ENCODE assay signal across 22 cellular contexts in the genomic region with DNA sequence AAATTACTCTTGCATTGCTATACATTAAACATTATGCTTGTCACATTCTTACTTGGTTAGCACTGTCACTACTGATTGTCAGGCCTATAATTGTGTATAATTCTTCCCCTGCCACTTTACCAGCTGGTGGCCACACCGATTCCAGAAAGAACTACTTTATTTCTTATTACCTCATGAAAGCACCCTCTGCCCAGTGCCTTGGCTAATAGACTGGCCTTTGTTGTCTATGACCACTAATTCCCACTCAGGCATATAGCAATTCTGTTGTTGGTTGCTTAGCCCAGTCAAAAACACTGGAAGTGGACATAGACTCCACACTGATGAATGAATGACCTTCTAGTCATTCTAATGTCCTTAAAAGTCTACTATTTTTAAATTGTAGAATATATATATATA. TPM values are rescaled to one million over a fixed set of nuclear protein-coding genes. Genes with fewer than 3 reads are reported as not detected.
DNase-seq lines count a peak whose midpoint lies in the region; ATAC-seq, FAIRE-seq and TF ChIP-seq lines count a peak whose summit lies in the region.
"Had no signal": no experiment of that assay in that cellular context is flagged by ENCODE, and none has a peak within 500 bp of the region (broad histone marks: within the 10 kb centered on the region; RNA-seq: fewer than 3 reads in every experiment).

No MANE protein-coding gene starts in this region.

- H3K4me3 Mint-ChIP-seq in CD4-positive, alpha-beta T cell, result no peak overlapping the region

- no peak overlapping the region for H2AFZ ChIP-seq in OCI-LY3 (ENCODE audit: low read depth, low read length)
- H2AFZ ChIP-seq in GM12878 (ENCODE audit: control insufficient read depth, low read depth, low read length), result no peak overlapping the region

- WGBS in GM12878 (ENCODE audit: insufficient coverage, insufficient replicate concordance, low lambda C conversion rate, missing lambda C conversion rate), result 0% methylated on average over 1 of the region's 1 CpG

- BruUV-seq in GM12878 (replicated peaks; lab: Mats Ljungman, UMichigan), result no TSS peak

- SMC1A ChIA-PET in GM12878 (lab: Charles Lee; ENCODE audit: uncharacterized antibody, unreplicated experiment), result interaction anchor here (0.8 to 19.6 kb wide), 4 partner anchors 9 to 150 kb away, joined by 3 to 426 read pairs (median 9); no protein-coding TSS in a partner anchor

- H3K9ac ChIP-seq in OCI-LY3 (ENCODE audit: low read length), result peak overlapping the region; percentile 100
- peak overlapping the region; percentile 58 for H3K9ac ChIP-seq in GM12878 (ENCODE audit: control insufficient read depth, insufficient read depth, low read length)

- no peak for TF ChIP-seq RAD21 in GM12878 (IDR thresholded peaks at IDR 0.05; ENCODE audit: insufficient read depth, low read depth, low read length)

- peak; percentile 66; the same call in 1 of the 2 replicates for TF ChIP-seq POLR2A in GM12878 (IDR thresholded peaks at IDR 0.05; ENCODE audit: low read depth, low read length)

- H3K36me3 ChIP-seq in OCI-LY3 (replicated peaks; ENCODE audit: low read depth, low read length) (peaks cover 67% of the 10 kb centered on the region), GM12878 (ENCODE audit: control insufficient read depth in 2 of 2, insufficient read depth in 2 of 2, low read length in 1 of 2) (peaks cover 5 to 34% of the 10 kb centered on the region in 2 experiments)
- H3K36me3 ChIP-seq: ovary, Peyer's patch had no signal

- no peak for ATAC-seq in CD4-positive, alpha-beta T cell (ENCODE audit: poor library complexity)
- ATAC-seq in GM12878, result peak; percentile 0
- ATAC-seq: gastrocnemius medialis; naive thymus-derived CD4-positive, alpha-beta T cell; sciatic nerve had no signal

- peak overlapping the region; percentile 94 for H3K4me2 ChIP-seq in OCI-LY3 (ENCODE audit: low read length)
- H3K4me2 ChIP-seq in GM12878 (ENCODE audit: control insufficient read depth, insufficient read depth), result peak overlapping the region; percentile 76

- H3K9me3 ChIP-seq in CD4-positive, alpha-beta T cell (ENCODE audit: control insufficient read depth, low read length), result no peaks in the 10 kb centered on the region
- H3K9me3 ChIP-seq in OCI-LY3 (ENCODE audit: insufficient read depth, low read length), result no peaks in the 10 kb centered on the region
- H3K9me3 ChIP-seq in GM12878 (replicated peaks; ENCODE audit: control insufficient read depth, insufficient read depth, low read length), result no peaks in the 10 kb centered on the region
- H3K9me3 ChIP-seq: gastrocnemius medialis, ovary, Peyer's patch had no signal

- H3K27me3 Mint-ChIP-seq in CD4-positive, alpha-beta T cell, result no peaks in the 10 kb centered on the region
- H3K27me3 Mint-ChIP-seq: naive thymus-derived CD4-positive, alpha-beta T cell had no signal

- H3K4me1 Mint-ChIP-seq in CD4-positive, alpha-beta T cell (ENCODE audit: low read depth), result peaks cover 77% of the 10 kb centered on the region

- no peaks in the 10 kb centered on the region for H3K27me3 ChIP-seq in CD4-positive, alpha-beta T cell (ENCODE audit: control insufficient read depth, insufficient read depth, low read length)
- H3K27me3 ChIP-seq in OCI-LY3 (ENCODE audit: low read depth, low read length) (no peaks in the 10 kb centered on the region), GM12878 (replicated peaks in 1 of 2; ENCODE audit: control insufficient read depth in 2 of 2, insufficient read depth in 2 of 2, low read length in 1 of 2) (no peaks in the 10 kb centered on the region)
- H3K27me3 ChIP-seq: gastrocnemius medialis, ovary, Peyer's patch had no signal

- FAIRE-seq in GM12878 (lab: Jason Lieb, UNC), result no peak
- FAIRE-seq: D721Med had no signal

- peak; percentile 11 for DNase-seq in NCI-H2227 (lab: John Stamatoyannopoulos, UW; ENCODE audit: unreplicated experiment)
- no peak for DNase-seq in NCI-H2227 treated with DMSO at 0.1 percent for 48 hours (lab: John Stamatoyannopoulos, UW)
- no peak for DNase-seq in CD4-positive, alpha-beta T cell
- DNase-seq in GM12878 (ENCODE audit: low read depth, low spot score), result no peak
- DNase-seq in posterior cingulate gyrus, result no peak
- DNase-seq in mucosa of gallbladder (ENCODE audit: low spot score), result no peak
- no peak for DNase-seq in NCI-H226
- DNase-seq: activated CD4-positive, alpha-beta T cell treated with anti-CD3 and anti-CD28 coated beads for 1 hour; caudate nucleus; erythroblast; gastrocnemius medialis; mammary epithelial cell; naive thymus-derived CD4-positive, alpha-beta T cell; NCI-H1694 treated with DMSO at 0.1 percent for 48 hours; NCI-H446; ovary; Peyer's patch had no signal

- H3K4me1 ChIP-seq in OCI-LY3 (ENCODE audit: low read length) (peaks cover 92% of the 10 kb centered on the region), GM12878 (ENCODE audit: control insufficient read depth, insufficient read depth, low read length) (peaks cover 38% of the 10 kb centered on the region)
- H3K4me1 ChIP-seq: gastrocnemius medialis, Peyer's patch had no signal

- RAD21 ChIA-PET in GM12878 (lab: Charles Lee; ENCODE audit: unreplicated experiment), result interaction anchor here (0.6 to 14.5 kb wide), 4 partner anchors 63 to 148 kb away, joined by 3 to 253 read pairs (median 6); no protein-coding TSS in a partner anchor

- H3K9me3 Mint-ChIP-seq in CD4-positive, alpha-beta T cell, result no peaks in the 10 kb centered on the region
- H3K9me3 Mint-ChIP-seq: naive thymus-derived CD4-positive, alpha-beta T cell had no signal

- TF ChIP-seq CTCF in CD4-positive, alpha-beta T cell (IDR thresholded peaks at IDR 0.05), result no peak
- no peak for TF ChIP-seq CTCF in OCI-LY3 (IDR thresholded peaks at IDR 0.05; ENCODE audit: low read depth, low read length)
- no peak for TF ChIP-seq CTCF in GM12878 (IDR thresholded peaks at IDR 0.05 in 2 of 3, conservative IDR thresholded peaks at IDR 0.05 in 1 of 3; ENCODE audit: control insufficient read depth in 2 of 3, extremely low read depth in 1 of 3, insufficient read depth in 1 of 3, low read depth in 3 of 3, low read length in 3 of 3)

- in situ Hi-C loops in GM12878 (cut with MboI), result no loop called here

- H3K79me2 ChIP-seq in OCI-LY3 (ENCODE audit: low read length) (peaks cover 83% of the 10 kb centered on the region), GM12878 (ENCODE audit: control insufficient read depth, insufficient read depth, low read length) (peaks cover 81% of the 10 kb centered on the region)

- H4K20me1 ChIP-seq in OCI-LY3 (ENCODE audit: insufficient read depth, low read length) (peaks cover 34% of the 10 kb centered on the region), GM12878 (ENCODE audit: control insufficient read depth, insufficient read depth) (no peaks in the 10 kb centered on the region)

- CTCF ChIA-PET in CD4-positive, alpha-beta T cell (lab: Charles Lee), result interaction anchor here (1.1 kb wide), 1 partner anchor 10 kb away, joined by 3 read pairs; no protein-coding TSS in a partner anchor
- CTCF ChIA-PET in GM12878 (lab: Yijun Ruan, JAX), result interaction anchor here (0.6 to 10.8 kb wide), 2 partner anchors 132 to 151 kb away, joined by 3 to 163 read pairs; no protein-coding TSS in a partner anchor

- POLR2A ChIA-PET in CD4-positive, alpha-beta T cell (lab: Charles Lee), result interaction anchor here (0.7 to 5.2 kb wide), 2 partner anchors 8 to 66 kb away, joined by 3 to 31 read pairs; no protein-coding TSS in a partner anchor
- POLR2A ChIA-PET in GM12878 (lab: Charles Lee), result interaction anchor here (1.1 to 2.5 kb wide), 2 partner anchors 10 to 148 kb away, joined by 3 to 11 read pairs; no protein-coding TSS in a partner anchor

- H3K36me3 Mint-ChIP-seq in CD4-positive, alpha-beta T cell (ENCODE audit: low read depth), result peaks cover 9% of the 10 kb centered on the region

- intact Hi-C loops in CD4-positive, alpha-beta T cell (cut with DNase I, micrococcal nuclease), result loop anchor here in 1 of 2 experiments (5.0 kb wide), 3 partner anchors 36 to 149 kb away; a partner anchor contains a TSS
- intact Hi-C loops in GM12878 (cut with micrococcal nuclease; ENCODE audit: unreplicated experiment), result loop anchor here (5.0 kb wide), 1 partner anchor 274 kb away; no protein-coding TSS in a partner anchor
- intact Hi-C loops in posterior cingulate gyrus (cut with DNase I), result no loop called here

- no peak overlapping the region for H3K27ac ChIP-seq in CD4-positive, alpha-beta T cell (ENCODE audit: low read depth, low read length)
- H3K27ac ChIP-seq in OCI-LY3 (ENCODE audit: low read length), result peak overlapping the region; percentile 98
- H3K27ac ChIP-seq in GM12878 (ENCODE audit: control insufficient read depth, insufficient read depth), result peak overlapping the region; percentile 92
- H3K27ac ChIP-seq: 22Rv1, gastrocnemius medialis, ovary, SK-N-MC had no signal

- H3K4me3 ChIP-seq in OCI-LY3 (ENCODE audit: low read length), result peak overlapping the region; percentile 36; the same call in 1 of the 2 replicates
- peak overlapping the region; percentile 37; the same call in 1 of the 2 replicates for H3K4me3 ChIP-seq in GM12878
- H3K4me3 ChIP-seq: gastrocnemius medialis, ovary, Peyer's patch, SK-N-MC had no signal

- no peak for TF ChIP-seq EP300 in GM12878 (IDR thresholded peaks at IDR 0.05; ENCODE audit: borderline replicate concordance in 1 of 2, control insufficient read depth in 1 of 2, low read depth in 2 of 2, low read length in 2 of 2)

- H3K27ac Mint-ChIP-seq in CD4-positive, alpha-beta T cell, result peak overlapping the region; percentile 50

RNA-seq across cellular contexts. Expression of a gene that starts 35.6 kb away (rescaled TPM):
- 10 to 100 TPM; 10.7 to 15.2 TPM for total RNA-seq in CD4-positive, alpha-beta T cell
- total RNA-seq in GM12878 (2013; cell fraction: nucleolus; rRNA removed), result 26.3 and 28.9 TPM in 2 replicates
- total RNA-seq in GM12878 (2014; rRNA removed) (80.5 and 100 TPM in 2 replicates), GM12878 (2014; rRNA removed; fragmentation: Illumina TruSeq; extraction: Trizol) (109 and 118 TPM in 2 replicates), GM12878 (2021) (68.8 and 71.4 TPM in 2 replicates), mucosa of gallbladder (17.4 TPM)
- polyA plus RNA-seq in GM12878 (2011; ENCODE audit: low read depth), result 44.2 TPM
- polyA plus RNA-seq in GM12878 (2011; rRNA removed) (111 and 168 TPM in 2 replicates), GM12878 (2014; fragmentation: Illumina TruSeq; extraction: Trizol) (109 and 120 TPM in 2 replicates), GM12878 (2014; fragmentation: Nextera tagmentation; extraction: Ambion mirVana) (100 to 1,000 TPM; 220 to 292 TPM), GM12878 (2014; rRNA removed) (95.4 and 122 TPM in 2 replicates), GM12878 (2016; fragmentation: Nextera tagmentation; extraction: Ambion mirVana) (100 to 1,000 TPM; 221 to 230 TPM)
- 37.9 and 47.8 TPM in 2 replicates for polyA plus RNA-seq in GM12878 (2011; cell fraction: cytosol; rRNA removed)
- polyA plus RNA-seq in GM12878 (2011; cell fraction: nucleus; rRNA removed), result 35.7 and 43.6 TPM in 2 replicates
- polyA plus RNA-seq in GM12878 (2012), result 60.8 and 75.2 TPM in 2 replicates
- polyA minus RNA-seq in GM12878 (2011; rRNA and poly(A)+ RNA removed), result 33.3 and 48.9 TPM in 2 replicates
- polyA minus RNA-seq in GM12878 (2011; cell fraction: cytosol; rRNA and poly(A)+ RNA removed), result 16.8 and 20.9 TPM in 2 replicates
- 14.6 and 18.8 TPM in 2 replicates for polyA minus RNA-seq in GM12878 (2011; cell fraction: nucleus; rRNA and poly(A)+ RNA removed)
